ENCODE assay signal across 23 cellular contexts in the genomic region with DNA sequence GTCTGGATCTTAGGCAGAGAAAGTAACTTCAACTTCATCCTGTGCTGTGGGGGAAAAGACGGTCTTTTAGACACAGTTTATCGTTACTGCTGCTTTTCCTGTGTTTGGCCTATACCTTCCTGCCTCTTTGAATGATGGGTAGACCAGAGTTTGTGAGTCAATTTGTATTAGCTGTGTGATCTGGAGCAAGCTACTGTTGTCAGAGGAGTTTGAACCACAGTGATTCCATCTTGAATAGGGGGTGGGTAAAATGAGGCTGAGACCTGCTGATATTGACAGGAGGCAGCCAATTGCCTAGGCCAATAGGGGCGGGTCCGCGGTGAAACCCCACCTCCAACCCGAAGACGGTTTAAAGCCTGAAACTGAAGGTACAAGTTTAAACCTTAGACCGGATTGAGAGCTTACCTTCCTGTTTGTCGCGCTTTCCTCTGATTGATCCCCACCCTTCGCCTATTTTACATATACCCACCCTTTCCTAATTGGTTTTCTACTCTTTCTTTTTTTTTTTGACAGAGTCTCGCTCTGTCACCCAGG.
DNase-seq lines count a peak whose midpoint lies in the region; ATAC-seq lines count a peak whose summit lies in the region.
"Had no signal": no experiment of that assay in that cellular context is flagged by ENCODE, and none has a peak within 500 bp of the region (broad histone marks: within the 10 kb centered on the region; RNA-seq: fewer than 3 reads in every experiment).

No MANE protein-coding gene starts in this region.

- no peaks in the 10 kb centered on the region for H3K9me3 Mint-ChIP-seq in activated naive CD4-positive, alpha-beta T cell treated with anti-CD3 and anti-CD28 coated beads, Interleukin-2, amount 10 ng/mL, durations not matched to agents 7 days and 5 days
- H3K9me3 Mint-ChIP-seq: activated naive CD8-positive, alpha-beta T cell treated with anti-CD3 and anti-CD28 coated beads, Interleukin-2, amount 50 U/mL, for 24 hours; activated T-helper 1 cell treated with anti-CD3 and anti-CD28 coated beads, Interleukin-12 subunit alpha, Interleukin-12 subunit beta, Interleukin-2, Interleukin-4 antibody, amounts not matched to agents 30 ng/mL and 10 ng/mL and 1 ng/mL, durations not matched to agents 14 hours and 24 hours and 36 hours had no signal

- CTCF ChIA-PET in activated naive CD4-positive, alpha-beta T cell treated with anti-CD3 and anti-CD28 coated beads, Interleukin-2, amount 10 ng/mL, durations not matched to agents 7 days and 5 days (lab: Charles Lee), result interaction anchor here (0.7 kb wide), 1 partner anchor 21 kb away, joined by 3 read pairs; no protein-coding TSS in a partner anchor

- peak overlapping the region; percentile 33 for H3K27ac Mint-ChIP-seq in activated naive CD4-positive, alpha-beta T cell treated with anti-CD3 and anti-CD28 coated beads, Interleukin-2, amount 10 ng/mL, durations not matched to agents 7 days and 5 days
- H3K27ac Mint-ChIP-seq: activated CD8-positive, alpha-beta memory T cell treated with anti-CD3 and anti-CD28 coated beads, Interleukin-2, amount 10 ng/mL, durations not matched to agents 7 days and 5 days; activated naive CD8-positive, alpha-beta T cell treated with anti-CD3 and anti-CD28 coated beads, Interleukin-2, amount 50 U/mL, for 24 hours; activated T-helper 1 cell treated with anti-CD3 and anti-CD28 coated beads, Interleukin-12 subunit alpha, Interleukin-12 subunit beta, Interleukin-2, Interleukin-4 antibody, amounts not matched to agents 30 ng/mL and 10 ng/mL and 1 ng/mL, durations not matched to agents 14 hours and 24 hours and 36 hours had no signal

- no peaks in the 10 kb centered on the region for H3K9me3 ChIP-seq in iPS-15b (ENCODE audit: control insufficient read depth, insufficient read depth, low read length)
- H3K9me3 ChIP-seq: SK-N-SH had no signal

- H3K4me1 ChIP-seq in iPS-15b (ENCODE audit: control insufficient read depth, insufficient read depth, low read length), result peaks cover 7% of the 10 kb centered on the region

- no peaks in the 10 kb centered on the region for H3K27me3 Mint-ChIP-seq in activated naive CD4-positive, alpha-beta T cell treated with anti-CD3 and anti-CD28 coated beads, Interleukin-2, amount 10 ng/mL, durations not matched to agents 7 days and 5 days
- H3K27me3 Mint-ChIP-seq: activated naive CD8-positive, alpha-beta T cell treated with anti-CD3 and anti-CD28 coated beads, Interleukin-2, amount 50 U/mL, for 24 hours had no signal

- no peaks in the 10 kb centered on the region for H3K36me3 ChIP-seq in iPS-15b (ENCODE audit: control insufficient read depth, insufficient read depth, low read length)

- ATAC-seq in activated CD4-positive, CD25-positive, alpha-beta regulatory T cell treated with anti-CD3 and anti-CD28 coated beads, Interleukin-2, amount 50 U/mL, for 24 hours, result peak; percentile 74 to 85
- ATAC-seq: activated CD8-positive, alpha-beta memory T cell treated with anti-CD3 and anti-CD28 coated beads, Interleukin-2, amount 10 ng/mL, durations not matched to agents 7 days and 5 days; activated naive CD8-positive, alpha-beta T cell treated with anti-CD3 and anti-CD28 coated beads, Interleukin-2, amount 50 U/mL, for 24 hours; esophagus mucosa; left cardiac atrium had no signal

- peak overlapping the region; percentile 45 for H3K4me3 ChIP-seq in iPS-15b (ENCODE audit: low read depth, low read length)

- no peak for DNase-seq in activated naive CD4-positive, alpha-beta T cell treated with anti-CD3 and anti-CD28 coated beads, Interleukin-2, amount 10 ng/mL, durations not matched to agents 7 days and 5 days
- DNase-seq in activated naive CD4-positive, alpha-beta T cell (lab: John Stamatoyannopoulos, UW), result no peak
- DNase-seq in stimulated activated CD8-positive, alpha-beta memory T cell treated with anti-CD3 and anti-CD28 coated beads, Interleukin-4, amount 100 ng/mL, for 48 hours, result peak; percentile 29
- DNase-seq in NK-92 treated with Interleukin-12 subunit alpha and Interleukin-12 subunit beta, amount 100 ng/mL, for 24 hours (lab: John Stamatoyannopoulos, UW), result no peak
- DNase-seq in GF-D8 (lab: John Stamatoyannopoulos, UW) (no peak), C1 segment of cervical spinal cord (lab: John Stamatoyannopoulos, UW) (no peak)
- DNase-seq: ACHN; activated CD8-positive, alpha-beta memory T cell treated with anti-CD3 and anti-CD28 coated beads, Interleukin-2, amount 10 ng/mL, durations not matched to agents 7 days and 5 days; activated naive CD8-positive, alpha-beta T cell treated with anti-CD3 and anti-CD28 coated beads, Interleukin-2, amount 50 U/mL, for 24 hours; foreskin melanocyte; HCEC 1CT; KBM-7; left cardiac atrium; mesenchymal stem cell; NCI-H1436; NCI-H524 treated with DMSO at 0.1 percent for 48 hours; SK-N-SH; stimulated activated CD4-positive, alpha-beta T cell treated with anti-CD3 and anti-CD28 coated beads, Interleukin-12 subunit alpha, Interleukin-12 subunit beta, amount 100 ng/mL, for 4 hours; T-helper 9 cell had no signal

- no peak overlapping the region for H3K4me3 Mint-ChIP-seq in activated naive CD4-positive, alpha-beta T cell treated with anti-CD3 and anti-CD28 coated beads, Interleukin-2, amount 10 ng/mL, durations not matched to agents 7 days and 5 days
- H3K4me3 Mint-ChIP-seq: activated CD8-positive, alpha-beta memory T cell treated with anti-CD3 and anti-CD28 coated beads, Interleukin-2, amount 10 ng/mL, durations not matched to agents 7 days and 5 days; activated naive CD8-positive, alpha-beta T cell treated with anti-CD3 and anti-CD28 coated beads, Interleukin-2, amount 50 U/mL, for 24 hours; activated T-helper 1 cell treated with anti-CD3 and anti-CD28 coated beads, Interleukin-12 subunit alpha, Interleukin-12 subunit beta, Interleukin-2, Interleukin-4 antibody, amounts not matched to agents 30 ng/mL and 10 ng/mL and 1 ng/mL, durations not matched to agents 14 hours and 24 hours and 36 hours had no signal

- H3K4me1 Mint-ChIP-seq in activated naive CD4-positive, alpha-beta T cell treated with anti-CD3 and anti-CD28 coated beads, Interleukin-2, amount 10 ng/mL, durations not matched to agents 7 days and 5 days, result peaks cover 8% of the 10 kb centered on the region

- H3K36me3 Mint-ChIP-seq in activated naive CD4-positive, alpha-beta T cell treated with anti-CD3 and anti-CD28 coated beads, Interleukin-2, amount 10 ng/mL, durations not matched to agents 7 days and 5 days, result no peaks in the 10 kb centered on the region
- H3K36me3 Mint-ChIP-seq: activated CD8-positive, alpha-beta memory T cell treated with anti-CD3 and anti-CD28 coated beads, Interleukin-2, amount 10 ng/mL, durations not matched to agents 7 days and 5 days had no signal

- H3K9ac ChIP-seq in iPS-15b (ENCODE audit: low read depth, low read length), result no peak overlapping the region
- H3K9ac ChIP-seq: SK-N-SH had no signal

- no peaks in the 10 kb centered on the region for H3K27me3 ChIP-seq in iPS-15b (ENCODE audit: control insufficient read depth, insufficient read depth, low read length)
